Comparison of ENCODE assay signal across 8 cellular contexts in genomic region chr4:186472948-186473347, GRCh38.
DNase-seq lines count a peak whose midpoint lies in the region; ATAC-seq and TF ChIP-seq lines count a peak whose summit lies in the region.

No MANE protein-coding gene starts in this region.

- peak; percentile 43 for TF ChIP-seq CTCF in brain microvascular endothelial cell (IDR thresholded peaks at IDR 0.05; ENCODE audit: low read depth, low read length, missing control alignments)

- no peaks in the 10 kb centered on the region for H3K36me3 ChIP-seq in brain microvascular endothelial cell (replicated peaks)

- no peaks in the 10 kb centered on the region for H3K27me3 ChIP-seq in brain microvascular endothelial cell (replicated peaks)

- H3K9me3 Mint-ChIP-seq in natural killer cell treated with Interleukin-12 subunit alpha and Interleukin-12 subunit beta and Interleukin-15 and Interleukin-18, amount 100 ng/mL, for 72 hours = peaks cover 6% of the 10 kb centered on the region

- no peaks in the 10 kb centered on the region for H3K4me1 Mint-ChIP-seq in natural killer cell treated with Interleukin-12 subunit alpha and Interleukin-12 subunit beta and Interleukin-15 and Interleukin-18, amount 100 ng/mL, for 72 hours (ENCODE audit: low read depth in 2 of 2)

- H3K36me3 Mint-ChIP-seq in natural killer cell treated with Interleukin-12 subunit alpha and Interleukin-12 subunit beta and Interleukin-15 and Interleukin-18, amount 100 ng/mL, for 72 hours = no peaks in the 10 kb centered on the region

- no peaks in the 10 kb centered on the region for H3K27me3 Mint-ChIP-seq in natural killer cell treated with Interleukin-12 subunit alpha and Interleukin-12 subunit beta and Interleukin-15 and Interleukin-18, amount 100 ng/mL, for 72 hours

- TF ChIP-seq RAD21 in Ishikawa (IDR thresholded peaks at IDR 0.05; ENCODE audit: low read depth) = peak; percentile 57

- H3K27ac Mint-ChIP-seq in natural killer cell treated with Interleukin-12 subunit alpha and Interleukin-12 subunit beta and Interleukin-15 and Interleukin-18, amount 100 ng/mL, for 72 hours = no peak overlapping the region

- DNase-seq in COR-L47 (lab: John Stamatoyannopoulos, UW) = peak; percentile 1
- DNase-seq in brain microvascular endothelial cell = no peak
- DNase-seq in medulla oblongata (ENCODE audit: extremely low spot score) = peak; percentile 35
- no peak for DNase-seq in activated CD4-positive, alpha-beta T cell treated with anti-CD3 and anti-CD28 coated beads, Interleukin-2, amount 50 U/mL, for 4 hours
- no peak for DNase-seq in NCI-H2107 (lab: John Stamatoyannopoulos, UW)
- no peak for DNase-seq in natural killer cell treated with Interleukin-12 subunit alpha and Interleukin-12 subunit beta and Interleukin-15 and Interleukin-18, amount 100 ng/mL, for 72 hours (ENCODE audit: low spot score)

- H3K27ac ChIP-seq in brain microvascular endothelial cell = no peak overlapping the region

- no peak for ATAC-seq in HG03097 (IDR thresholded peaks at IDR 0.05; ENCODE audit: low FRiP score, unreplicated experiment)
- no peak for ATAC-seq in natural killer cell treated with Interleukin-12 subunit alpha and Interleukin-12 subunit beta and Interleukin-15 and Interleukin-18, amount 100 ng/mL, for 72 hours

- no peak overlapping the region for H3K4me3 ChIP-seq in brain microvascular endothelial cell (ENCODE audit: low read depth, low read length)

- H3K4me3 Mint-ChIP-seq in natural killer cell treated with Interleukin-12 subunit alpha and Interleukin-12 subunit beta and Interleukin-15 and Interleukin-18, amount 100 ng/mL, for 72 hours = no peak overlapping the region

- TF ChIP-seq EP300 in Ishikawa (IDR thresholded peaks at IDR 0.05; ENCODE audit: borderline replicate concordance) = no peak

- in situ Hi-C loops in brain microvascular endothelial cell (cut with HindIII; ENCODE audit: low pct_ligation_motif_present, low sequenced_read_pairs) = no loop called here

TF ChIP-seq in Ishikawa, 13 proteins besides CTCF, POLR2A, EP300 and RAD21:
- no peak for TF ChIP-seq NFIC (IDR thresholded peaks at IDR 0.05)
- TF ChIP-seq YY1 (IDR thresholded peaks at IDR 0.05; ENCODE audit: low read depth) = no peak
- TF ChIP-seq TCF12 (IDR thresholded peaks at IDR 0.05; ENCODE audit: low read depth) = no peak
- TF ChIP-seq MAX (IDR thresholded peaks at IDR 0.05) = no peak
- TF ChIP-seq REST (IDR thresholded peaks at IDR 0.05; ENCODE audit: low read depth) = no peak
- TF ChIP-seq TAF1 (IDR thresholded peaks at IDR 0.05; ENCODE audit: low read depth) = no peak
- no peak for TF ChIP-seq USF1 (IDR thresholded peaks at IDR 0.05)
- no peak for TF ChIP-seq CEBPB (IDR thresholded peaks at IDR 0.05)
- TF ChIP-seq FOXM1 (IDR thresholded peaks at IDR 0.05; ENCODE audit: borderline replicate concordance, low read depth) = no peak
- no peak for TF ChIP-seq ZBTB7A (IDR thresholded peaks at IDR 0.05; ENCODE audit: low read depth)
- TF ChIP-seq EGR1 (IDR thresholded peaks at IDR 0.05) = no peak
- TF ChIP-seq TEAD4 (IDR thresholded peaks at IDR 0.05) = no peak
- no peak for TF ChIP-seq CREB1 (IDR thresholded peaks at IDR 0.05; ENCODE audit: low read depth)

Comparison
In these comparisons a context has a peak if more than half of its experiments do, and no peak if none do; other contexts are left out.
1. DNase-seq: peak in COR-L47 (single experiment) and medulla oblongata (single experiment); none in brain microvascular endothelial cell (single experiment), activated CD4-positive, alpha-beta T cell treated with anti-CD3 and anti-CD28 coated beads, Interleukin-2, amount 50 U/mL, for 4 hours (0 of 2), NCI-H2107 (single experiment) and natural killer cell treated with Interleukin-12 subunit alpha and Interleukin-12 subunit beta and Interleukin-15 and Interleukin-18, amount 100 ng/mL, for 72 hours (single experiment).